8 cellular contexts compared by ENCODE assay signal in genomic region chr16:30698816-30699614, GRCh38. TPM values are rescaled to one million over a fixed set of nuclear protein-coding genes. Genes with fewer than 3 reads are reported as not detected.
DNase-seq lines count a peak whose midpoint lies in the region; ATAC-seq and TF ChIP-seq lines count a peak whose summit lies in the region.

Gene SRCAP (plus strand): TSS chr16:30699171. CDS start chr16:30700825, 1,654 bp downstream.

- H3K36me3 Mint-ChIP-seq in IgD-negative memory B cell: peaks cover 2% of the 10 kb centered on the region
- peaks cover 6 to 32% of the 10 kb centered on the region in 2 donors for H3K36me3 Mint-ChIP-seq in activated T-cell treated with anti-CD3 and anti-CD28 coated beads, Interleukin-2, amount 50 U/mL, for 72 hours (ENCODE audit: insufficient read depth in 2 of 2)

- intact Hi-C loops in esophagus muscularis mucosa (cut with DNase I): loop anchor here (5.0 to 10.0 kb wide), 2 partner anchors 37 to 264 kb away; partner anchors contain the start of gene DCTPP1

- TF ChIP-seq EP300 in esophagus muscularis mucosa (IDR thresholded peaks at IDR 0.05): no peak

- H3K27me3 ChIP-seq in Peyer's patch: no peaks in the 10 kb centered on the region
- no peaks in the 10 kb centered on the region for H3K27me3 ChIP-seq in esophagus muscularis mucosa
- H3K27me3 ChIP-seq in muscle layer of duodenum (ENCODE audit: low read depth, low read length): no peaks in the 10 kb centered on the region

- H3K4me3 ChIP-seq in Peyer's patch (peak within 1 kb of the TSS; percentile 80 to 95 (median 88)), esophagus muscularis mucosa (peak within 1 kb of the TSS; percentile 88 to 100 (median 98)), muscle layer of duodenum (ENCODE audit: low read depth in 1 of 2, low read length in 2 of 2) (peak within 1 kb of the TSS; percentile 77 to 87)

- H3K9me3 ChIP-seq in Peyer's patch (no peaks in the 10 kb centered on the region), esophagus muscularis mucosa (no peaks in the 10 kb centered on the region), muscle layer of duodenum (ENCODE audit: control insufficient read depth in 1 of 2, low read length in 2 of 2) (no peaks in the 10 kb centered on the region)

- H3K9me3 Mint-ChIP-seq in IgD-negative memory B cell: no peaks in the 10 kb centered on the region
- H3K9me3 Mint-ChIP-seq in activated T-cell treated with anti-CD3 and anti-CD28 coated beads, Interleukin-2, amount 50 U/mL, for 72 hours: no peaks in the 10 kb centered on the region

- peak within 1 kb of the TSS; percentile 96 to 100 (median 98) for H3K4me3 Mint-ChIP-seq in IgD-negative memory B cell
- peak within 1 kb of the TSS; percentile 97 to 100 for H3K4me3 Mint-ChIP-seq in activated T-cell treated with anti-CD3 and anti-CD28 coated beads, Interleukin-2, amount 50 U/mL, for 72 hours

- peaks cover 0 to 16% (median 7%) of the 10 kb centered on the region in 4 donors for H3K4me1 ChIP-seq in Peyer's patch
- H3K4me1 ChIP-seq in esophagus muscularis mucosa: peaks cover 27 to 31% (median 29%) of the 10 kb centered on the region in 4 donors
- H3K4me1 ChIP-seq in muscle layer of duodenum (ENCODE audit: control insufficient read depth in 1 of 2, insufficient read depth in 2 of 2, low read length in 2 of 2): peaks cover 9 to 17% of the 10 kb centered on the region in 2 donors

- TF ChIP-seq CTCF in Peyer's patch (IDR thresholded peaks at IDR 0.05): peak in 1 of 6 experiments; percentile 2
- TF ChIP-seq CTCF in esophagus muscularis mucosa (IDR thresholded peaks at IDR 0.05): peak in 1 of 3 experiments; percentile 4

- ATAC-seq in GM21529 (IDR thresholded peaks at IDR 0.05; ENCODE audit: unreplicated experiment): peak; percentile 30
- ATAC-seq in activated T-cell treated with anti-CD3 and anti-CD28 coated beads, Interleukin-2, amount 50 U/mL, for 72 hours (replicated peaks in 1 of 2): peak; percentile 47

- H3K27ac ChIP-seq in Peyer's patch (peak within 1 kb of the TSS; percentile 97 to 99 (median 98)), esophagus muscularis mucosa (replicated peaks in 1 of 4) (peak within 1 kb of the TSS; percentile 98 to 100 (median 100)), muscle layer of duodenum (ENCODE audit: low read length) (peak within 1 kb of the TSS; percentile 93)

- no peaks in the 10 kb centered on the region for H3K27me3 Mint-ChIP-seq in IgD-negative memory B cell
- no peaks in the 10 kb centered on the region for H3K27me3 Mint-ChIP-seq in activated T-cell treated with anti-CD3 and anti-CD28 coated beads, Interleukin-2, amount 50 U/mL, for 72 hours (ENCODE audit: low read depth)

- peaks cover 0 to 36% (median 0%) of the 10 kb centered on the region in 3 donors for H3K36me3 ChIP-seq in Peyer's patch
- peaks cover 32 to 42% (median 40%) of the 10 kb centered on the region in 4 donors for H3K36me3 ChIP-seq in esophagus muscularis mucosa
- peaks cover 9 to 33% of the 10 kb centered on the region in 2 donors for H3K36me3 ChIP-seq in muscle layer of duodenum (ENCODE audit: control insufficient read depth in 1 of 2, insufficient read depth in 2 of 2, low read length in 2 of 2)

- peak within 1 kb of the TSS; percentile 100 for H3K27ac Mint-ChIP-seq in IgD-negative memory B cell
- H3K27ac Mint-ChIP-seq in activated T-cell treated with anti-CD3 and anti-CD28 coated beads, Interleukin-2, amount 50 U/mL, for 72 hours: peak within 1 kb of the TSS; percentile 99

- WGBS in esophagus muscularis mucosa: 2% methylated on average over 22 of the region's 57 CpGs

- DNase-seq in DMS114 treated with DMSO at 0.1 percent for 48 hours (lab: John Stamatoyannopoulos, UW; ENCODE audit: unreplicated experiment) (peak; percentile 64), Peyer's patch (peak; percentile 87 to 94 (median 92)), esophagus muscularis mucosa (ENCODE audit: extremely low spot score) (peak; percentile 97)
- DNase-seq in activated T-cell treated with anti-CD3 and anti-CD28 coated beads, Interleukin-2, amount 50 U/mL, for 72 hours: peak; percentile 87 to 92
- peak; percentile 56 to 61 for DNase-seq in stimulated activated CD8-positive, alpha-beta memory T cell treated with anti-CD3 and anti-CD28 coated beads, Interleukin-7, amount 100 ng/mL, for 1 hour (ENCODE audit: low read depth in 2 of 2)

- peaks cover 7 to 22% (median 22%) of the 10 kb centered on the region in 3 donors for H3K4me1 Mint-ChIP-seq in IgD-negative memory B cell
- H3K4me1 Mint-ChIP-seq in activated T-cell treated with anti-CD3 and anti-CD28 coated beads, Interleukin-2, amount 50 U/mL, for 72 hours (ENCODE audit: low read depth): peaks cover 42% of the 10 kb centered on the region

- TF ChIP-seq POLR2A in Peyer's patch (IDR thresholded peaks at IDR 0.05) (no peak), esophagus muscularis mucosa (IDR thresholded peaks at IDR 0.05; ENCODE audit: low read depth) (no peak)

RNA-seq across cellular contexts. Expression of gene SRCAP, which starts in this region (rescaled TPM):
- 32.6 TPM for polyA plus RNA-seq in IgD-negative memory B cell
- total RNA-seq in Peyer's patch: 100 to 1,000 TPM in 1 of 4 donors, 10 to 100 TPM in 3; 50.4 to 109 (median 81.8) TPM
- 10 to 100 TPM; 52.9 to 64.7 TPM for total RNA-seq in activated T-cell treated with anti-CD3 and anti-CD28 coated beads, Interleukin-2, amount 50 U/mL, for 72 hours
- total RNA-seq in esophagus muscularis mucosa: 10 to 100 TPM; 31.6 to 59.3 (median 41.0) TPM

Comparison
In these comparisons a context has a peak if more than half of its experiments do, and no peak if none do; other contexts are left out.
1. Peak in every context shown above with its lines: DNase-seq, ATAC-seq, H3K4me3 ChIP-seq and H3K27ac ChIP-seq.